1 cellular context compared by ENCODE assay signal in the genomic region with DNA sequence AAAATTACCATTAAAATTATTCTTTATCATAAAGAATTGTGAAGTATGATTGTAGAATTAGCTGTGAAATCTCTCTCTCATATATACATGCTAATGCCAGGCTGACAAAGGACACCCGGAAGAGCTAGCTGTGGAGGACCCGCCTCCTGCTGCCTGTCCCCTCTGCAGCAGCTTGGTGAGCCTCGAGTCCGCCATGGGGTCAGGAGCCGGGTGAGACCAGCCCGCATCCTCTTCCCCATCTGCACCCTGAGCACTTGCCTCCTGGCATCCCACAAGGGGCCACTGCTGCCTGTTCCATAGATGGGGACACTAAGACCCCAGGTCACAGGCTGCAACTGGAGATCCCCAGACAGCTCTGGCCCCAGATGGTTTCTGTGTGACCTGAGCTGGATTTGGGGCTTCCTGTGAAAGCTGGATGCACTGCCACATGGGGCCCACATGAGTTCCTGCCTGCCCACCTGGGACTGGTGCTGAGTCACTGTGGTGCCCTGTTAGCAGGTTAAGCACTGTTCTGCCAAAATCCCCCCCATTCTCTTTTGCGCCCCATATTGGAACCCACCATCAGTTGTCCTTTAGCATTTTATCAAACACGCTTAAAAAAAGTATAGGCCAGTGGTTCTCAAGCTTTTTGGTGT.
TF ChIP-seq lines count a peak whose summit lies in the region.

No MANE protein-coding gene starts in this region.

TF ChIP-seq in K562, 482 proteins besides CTCF, POLR2A, EP300 and RAD21:
- TF ChIP-seq NFE2 (IDR thresholded peaks at IDR 0.05; ENCODE audit: low read depth) (peak; percentile 24; the same call in 1 of the 2 replicates), ZNF324 (CRISPR knock-in tag; IDR thresholded peaks at IDR 0.05) (no peak), KAT2B (IDR thresholded peaks at IDR 0.05; ENCODE audit: low read depth, low read length) (no peak), STAT5A (IDR thresholded peaks at IDR 0.05; ENCODE audit: borderline replicate concordance, low read length) (no peak)
TF ChIP-seq in K562: peak in this region for 1.
